ENCODE assay signal across 8 cellular contexts in genomic region chrX:49043220-49043986, GRCh38. TPM values are rescaled to one million over a fixed set of nuclear protein-coding genes. Genes with fewer than 3 reads are reported as not detected.
DNase-seq lines count a peak whose midpoint lies in the region; ATAC-seq and TF ChIP-seq lines count a peak whose summit lies in the region.

A gene with protein sequence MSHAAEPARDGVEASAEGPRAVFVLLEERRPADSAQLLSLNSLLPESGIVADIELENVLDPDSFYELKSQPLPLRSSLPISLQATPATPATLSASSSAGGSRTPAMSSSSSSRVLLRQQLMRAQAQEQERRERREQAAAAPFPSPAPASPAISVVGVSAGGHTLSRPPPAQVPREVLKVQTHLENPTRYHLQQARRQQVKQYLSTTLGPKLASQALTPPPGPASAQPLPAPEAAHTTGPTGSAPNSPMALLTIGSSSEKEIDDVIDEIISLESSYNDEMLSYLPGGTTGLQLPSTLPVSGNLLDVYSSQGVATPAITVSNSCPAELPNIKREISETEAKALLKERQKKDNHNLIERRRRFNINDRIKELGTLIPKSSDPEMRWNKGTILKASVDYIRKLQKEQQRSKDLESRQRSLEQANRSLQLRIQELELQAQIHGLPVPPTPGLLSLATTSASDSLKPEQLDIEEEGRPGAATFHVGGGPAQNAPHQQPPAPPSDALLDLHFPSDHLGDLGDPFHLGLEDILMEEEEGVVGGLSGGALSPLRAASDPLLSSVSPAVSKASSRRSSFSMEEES (minus strand): TSS chrX:49043357. CDS start chrX:49043226, 131 bp downstream.

- H3K4me3 Mint-ChIP-seq in activated naive CD8-positive, alpha-beta T cell treated with anti-CD3 and anti-CD28 coated beads, Interleukin-2, amount 10 ng/mL, durations not matched to agents 7 days and 5 days = peak within 1 kb of the TSS; percentile 91
- H3K4me3 Mint-ChIP-seq in glutamatergic neuron (ENCODE audit: unreplicated experiment) (peak within 1 kb of the TSS; percentile 91), osteocyte (ENCODE audit: unreplicated experiment) (peak within 1 kb of the TSS; percentile 91)

- peak within 1 kb of the TSS; percentile 67 for H3K9ac ChIP-seq in SU-DHL-6 (ENCODE audit: low read length)

- peaks cover 2% of the 10 kb centered on the region for H3K27me3 Mint-ChIP-seq in activated naive CD8-positive, alpha-beta T cell treated with anti-CD3 and anti-CD28 coated beads, Interleukin-2, amount 10 ng/mL, durations not matched to agents 7 days and 5 days
- peaks cover 8% of the 10 kb centered on the region for H3K27me3 Mint-ChIP-seq in glutamatergic neuron (ENCODE audit: unreplicated experiment)
- H3K27me3 Mint-ChIP-seq in osteocyte (ENCODE audit: unreplicated experiment) = no peaks in the 10 kb centered on the region

- no peaks in the 10 kb centered on the region for H3K79me2 ChIP-seq in SU-DHL-6 (ENCODE audit: insufficient read depth, low read length)

- no peaks in the 10 kb centered on the region for H3F3A ChIP-seq in SU-DHL-6 (ENCODE audit: insufficient read depth)

- POLR2A ChIA-PET in activated naive CD8-positive, alpha-beta T cell treated with anti-CD3 and anti-CD28 coated beads, Interleukin-2, amount 10 ng/mL, durations not matched to agents 7 days and 5 days (lab: Charles Lee) = interaction anchor here (0.5 to 4.7 kb wide), 11 partner anchors 41 to 127 kb away, joined by 3 to 19 read pairs (median 3); partner anchors contain the start of genes GRIPAP1, KCND1 and OTUD5

- under 1% methylated on average over 66 of the region's 67 CpGs for WGBS in thymus

- no peak within 1 kb of the TSS for H3K27ac ChIP-seq in SU-DHL-6 (ENCODE audit: low read depth, low read length)
- peak within 1 kb of the TSS; percentile 87 for H3K27ac ChIP-seq in thymus (ENCODE audit: low read depth)

- DNase-seq in GM12865 (ENCODE audit: low read depth) = peak; percentile 98
- peak; percentile 97 for DNase-seq in NCI-H128 (lab: John Stamatoyannopoulos, UW; ENCODE audit: unreplicated experiment)
- DNase-seq in activated naive CD8-positive, alpha-beta T cell treated with anti-CD3 and anti-CD28 coated beads, Interleukin-2, amount 10 ng/mL, durations not matched to agents 7 days and 5 days = peak; percentile 87
- DNase-seq in glutamatergic neuron = peak; percentile 92
- peak; percentile 98 for DNase-seq in osteocyte (ENCODE audit: extremely low spot score, unreplicated experiment)

- no peaks in the 10 kb centered on the region for H3K9me3 ChIP-seq in SU-DHL-6 (ENCODE audit: insufficient read depth, low read length)
- no peaks in the 10 kb centered on the region for H3K9me3 ChIP-seq in thymus (ENCODE audit: control insufficient read depth)

- TF ChIP-seq CTCF in GM12865 (IDR thresholded peaks at IDR 0.05; ENCODE audit: insufficient read depth, low read depth, low read length, missing control alignments) (peak; percentile 56), SU-DHL-6 (IDR thresholded peaks at IDR 0.05; ENCODE audit: insufficient read depth, low read length, poor library complexity, severe bottlenecking) (peak; percentile 19), glutamatergic neuron (IDR thresholded peaks at IDR 0.05; ENCODE audit: partially characterized antibody, unreplicated experiment) (peak; percentile 44), osteocyte (IDR thresholded peaks at IDR 0.05) (peak; percentile 71)

- H3K4me3 ChIP-seq in GM12865 (ENCODE audit: low read depth, low read length) = peak within 1 kb of the TSS; percentile 82
- H3K4me3 ChIP-seq in SU-DHL-6 (ENCODE audit: insufficient read depth, low read length, poor library complexity, severe bottlenecking) = peak within 1 kb of the TSS; percentile 64
- peak within 1 kb of the TSS; percentile 68 for H3K4me3 ChIP-seq in thymus (ENCODE audit: low read length)

- H3K27me3 ChIP-seq in SU-DHL-6 (ENCODE audit: low read length) = no peaks in the 10 kb centered on the region
- no peaks in the 10 kb centered on the region for H3K27me3 ChIP-seq in thymus (ENCODE audit: control insufficient read depth, insufficient read depth)

- peak within 1 kb of the TSS; percentile 76 for H3K4me2 ChIP-seq in SU-DHL-6 (ENCODE audit: low read depth, low read length, poor library complexity, severe bottlenecking)

- peak within 1 kb of the TSS; percentile 98 for H2AFZ ChIP-seq in SU-DHL-6 (ENCODE audit: low read depth, low read length, severe bottlenecking)

- H3K36me3 ChIP-seq in SU-DHL-6 (ENCODE audit: low read length) (no peaks in the 10 kb centered on the region), thymus (ENCODE audit: control insufficient read depth, insufficient read depth) (peaks cover 6% of the 10 kb centered on the region)

- peaks cover 8% of the 10 kb centered on the region for H3K36me3 Mint-ChIP-seq in activated naive CD8-positive, alpha-beta T cell treated with anti-CD3 and anti-CD28 coated beads, Interleukin-2, amount 10 ng/mL, durations not matched to agents 7 days and 5 days
- H3K36me3 Mint-ChIP-seq in glutamatergic neuron (ENCODE audit: unreplicated experiment) (no peaks in the 10 kb centered on the region), osteocyte (ENCODE audit: unreplicated experiment) (peaks cover 15% of the 10 kb centered on the region)

- no peaks in the 10 kb centered on the region for H3K9me2 ChIP-seq in SU-DHL-6 (replicated peaks; ENCODE audit: insufficient read depth, low read length)

- peak; percentile 89 for ATAC-seq in HG02759 (IDR thresholded peaks at IDR 0.05; ENCODE audit: unreplicated experiment)
- ATAC-seq in activated naive CD8-positive, alpha-beta T cell treated with anti-CD3 and anti-CD28 coated beads, Interleukin-2, amount 10 ng/mL, durations not matched to agents 7 days and 5 days (ENCODE audit: low read depth) = peak; percentile 88

- H3K27ac Mint-ChIP-seq in activated naive CD8-positive, alpha-beta T cell treated with anti-CD3 and anti-CD28 coated beads, Interleukin-2, amount 10 ng/mL, durations not matched to agents 7 days and 5 days = peak within 1 kb of the TSS; percentile 91
- peak within 1 kb of the TSS; percentile 92 for H3K27ac Mint-ChIP-seq in glutamatergic neuron (ENCODE audit: unreplicated experiment)
- H3K27ac Mint-ChIP-seq in osteocyte (ENCODE audit: unreplicated experiment) = peak within 1 kb of the TSS; percentile 98

- H3K9me3 Mint-ChIP-seq in activated naive CD8-positive, alpha-beta T cell treated with anti-CD3 and anti-CD28 coated beads, Interleukin-2, amount 10 ng/mL, durations not matched to agents 7 days and 5 days = no peaks in the 10 kb centered on the region
- peaks cover 4% of the 10 kb centered on the region for H3K9me3 Mint-ChIP-seq in glutamatergic neuron (ENCODE audit: unreplicated experiment)
- no peaks in the 10 kb centered on the region for H3K9me3 Mint-ChIP-seq in osteocyte (ENCODE audit: unreplicated experiment)

- H4K20me1 ChIP-seq in SU-DHL-6 (ENCODE audit: low read depth, low read length) = no peaks in the 10 kb centered on the region

- H3K4me1 ChIP-seq in thymus (ENCODE audit: control insufficient read depth, insufficient read depth, low read length) = no peaks in the 10 kb centered on the region

- H3K4me1 Mint-ChIP-seq in activated naive CD8-positive, alpha-beta T cell treated with anti-CD3 and anti-CD28 coated beads, Interleukin-2, amount 10 ng/mL, durations not matched to agents 7 days and 5 days = peaks cover 26% of the 10 kb centered on the region
- H3K4me1 Mint-ChIP-seq in glutamatergic neuron (ENCODE audit: low read depth, unreplicated experiment) (peaks cover 3% of the 10 kb centered on the region), osteocyte (ENCODE audit: unreplicated experiment) (peaks cover 32% of the 10 kb centered on the region)

RNA-seq across cellular contexts. Expression of the gene that starts here (rescaled TPM):
- 10 to 100 TPM; 26.1 to 29.0 TPM for total RNA-seq in activated naive CD8-positive, alpha-beta T cell treated with anti-CD3 and anti-CD28 coated beads, Interleukin-2, amount 10 ng/mL, durations not matched to agents 7 days and 5 days
- 39.8 TPM for total RNA-seq in glutamatergic neuron (ENCODE audit: unreplicated experiment)
- total RNA-seq in osteocyte = 44.7 and 51.8 TPM in 2 replicates
- polyA plus RNA-seq in thymus = 27.1 TPM

Comparison
In these comparisons a context has a peak if more than half of its experiments do, and no peak if none do; other contexts are left out.
1. CTCF ChIP-seq: peak in every context shown above with its lines; median percentile 71 in osteocyte; 56 in GM12865; 44 in glutamatergic neuron; 19 in SU-DHL-6.